9 cellular contexts compared by ENCODE assay signal in the genomic region with DNA sequence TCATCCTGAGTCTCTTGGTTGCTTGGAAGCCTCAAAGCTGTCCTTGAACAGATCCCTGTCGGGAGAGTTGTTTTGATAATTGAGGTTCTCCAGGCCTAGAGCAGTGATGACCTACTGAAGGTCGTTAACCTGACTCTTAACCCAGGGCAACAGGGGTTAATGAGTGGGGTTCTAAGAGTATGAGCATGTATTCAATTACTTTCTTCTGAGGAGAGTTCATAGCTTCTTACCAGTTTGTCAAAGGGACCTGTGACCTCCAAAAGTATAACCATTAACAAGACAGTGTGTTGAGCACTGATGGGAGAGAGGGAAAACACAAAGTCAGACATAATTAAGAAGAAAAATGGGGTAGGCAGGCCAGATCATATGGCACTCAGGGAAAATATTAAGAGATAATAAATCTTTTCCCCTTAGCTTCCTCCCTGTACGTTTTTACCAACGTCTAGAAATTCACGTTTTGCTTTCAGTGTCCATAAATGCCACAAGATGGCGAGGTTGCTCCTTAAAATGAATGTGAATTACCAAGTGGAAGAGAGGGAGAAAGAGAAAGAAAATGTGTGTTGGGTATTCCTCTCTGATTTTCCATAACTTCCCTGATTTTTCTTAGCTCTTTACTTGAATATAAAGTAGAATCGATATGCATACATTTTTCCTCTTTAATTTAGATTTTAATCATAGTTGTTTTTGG.
DNase-seq lines count a peak whose midpoint lies in the region; FAIRE-seq and TF ChIP-seq lines count a peak whose summit lies in the region.
"Had no signal": no experiment of that assay in that cellular context is flagged by ENCODE, and none has a peak within 500 bp of the region (broad histone marks: within the 10 kb centered on the region; RNA-seq: fewer than 3 reads in every experiment).

No MANE protein-coding gene starts in this region.

- no peak overlapping the region for H2BK15ac ChIP-seq in mesenchymal stem cell (ENCODE audit: low read depth, poor library complexity, severe bottlenecking)

- H2AK5ac ChIP-seq in mesenchymal stem cell (ENCODE audit: low read length, severe bottlenecking): no peak overlapping the region

- FAIRE-seq in bronchial epithelial cell (lab: Jason Lieb, UNC): no peak

- no peaks in the 10 kb centered on the region for H3K36me3 ChIP-seq in bronchial epithelial cell (ENCODE audit: control insufficient read depth, insufficient read depth, low read length)
- no peaks in the 10 kb centered on the region for H3K36me3 ChIP-seq in mesenchymal stem cell (ENCODE audit: control insufficient read depth in 1 of 2, insufficient read depth in 2 of 2, low read depth in 1 of 2, low read length in 2 of 2)

- no peak overlapping the region for H3K4me3 Mint-ChIP-seq in HFFc6
- H3K4me3 Mint-ChIP-seq: activated naive CD8-positive, alpha-beta T cell had no signal

- no peaks in the 10 kb centered on the region for H3K79me1 ChIP-seq in mesenchymal stem cell (replicated peaks; ENCODE audit: low read length, poor library complexity, severe bottlenecking)

- peak; percentile 6 to 57 for DNase-seq in NCI-H526 (lab: John Stamatoyannopoulos, UW)
- no peak for DNase-seq in NCI-H526 treated with DMSO at 0.1 percent for 48 hours (lab: John Stamatoyannopoulos, UW)
- DNase-seq in HFFc6: peak; percentile 69
- DNase-seq in NCI-H524 treated with DMSO at 0.1 percent for 48 hours (lab: John Stamatoyannopoulos, UW): peak; percentile 8
- peak; percentile 49 for DNase-seq in bronchial epithelial cell (ENCODE audit: low read depth)
- DNase-seq in mesenchymal stem cell: peak; percentile 70
- DNase-seq in HK-2 (ENCODE audit: unreplicated experiment): no peak
- no peak for DNase-seq in stimulated activated CD4-positive, alpha-beta T cell treated with anti-CD3 and anti-CD28 coated beads, Interleukin-4, amount 100 ng/mL, for 24 hours

- H2AFZ ChIP-seq in mesenchymal stem cell (ENCODE audit: low read depth, low read length): no peak overlapping the region

- H3K4me1 Mint-ChIP-seq in HFFc6 (ENCODE audit: low read depth): peaks cover 10% of the 10 kb centered on the region

- no peaks in the 10 kb centered on the region for H3K36me3 Mint-ChIP-seq in HFFc6 (ENCODE audit: low read depth)
- H3K36me3 Mint-ChIP-seq: activated naive CD8-positive, alpha-beta T cell had no signal

- H3K27me3 ChIP-seq in bronchial epithelial cell (ENCODE audit: control insufficient read depth, insufficient read depth, low read length): no peaks in the 10 kb centered on the region
- H3K27me3 ChIP-seq in mesenchymal stem cell (ENCODE audit: control insufficient read depth in 1 of 2, insufficient read depth in 1 of 2, low read length in 2 of 2): no peaks in the 10 kb centered on the region

- TF ChIP-seq CTCF in HFFc6 (IDR thresholded peaks at IDR 0.05) (peak; percentile 84), bronchial epithelial cell (IDR thresholded peaks at IDR 0.05; ENCODE audit: insufficient read depth, low read length, severe bottlenecking) (peak; percentile 39)

- peak overlapping the region; percentile 24 for H2BK5ac ChIP-seq in mesenchymal stem cell (ENCODE audit: low read depth, low read length, poor library complexity, severe bottlenecking)

- H4K8ac ChIP-seq in mesenchymal stem cell (ENCODE audit: low read length): no peak overlapping the region

- peak overlapping the region; percentile 31; the same call in 1 of the 2 replicates for H3K27ac Mint-ChIP-seq in HFFc6
- H3K27ac Mint-ChIP-seq: activated naive CD8-positive, alpha-beta T cell had no signal

- H3K4ac ChIP-seq in mesenchymal stem cell (ENCODE audit: low read depth in 1 of 2, low read length in 2 of 2): no peak overlapping the region

- no peak overlapping the region for H3K27ac ChIP-seq in mesenchymal stem cell (ENCODE audit: low read length, poor library complexity, severe bottlenecking)

- H3K4me2 ChIP-seq in mesenchymal stem cell (ENCODE audit: low read length, poor library complexity, severe bottlenecking): no peak overlapping the region

- H3K9ac ChIP-seq in mesenchymal stem cell (ENCODE audit: low read length): peak overlapping the region; percentile 60

- no peaks in the 10 kb centered on the region for H3K4me1 ChIP-seq in mesenchymal stem cell (ENCODE audit: control insufficient read depth, insufficient read depth, low read depth, low read length)

- no peaks in the 10 kb centered on the region for H3K27me3 Mint-ChIP-seq in HFFc6 (ENCODE audit: insufficient read depth)
- H3K27me3 Mint-ChIP-seq: activated naive CD8-positive, alpha-beta T cell had no signal

- H3K14ac ChIP-seq in mesenchymal stem cell (ENCODE audit: low read length in 2 of 2): no peak overlapping the region

- H3K18ac ChIP-seq in mesenchymal stem cell (ENCODE audit: low read depth in 1 of 2, low read length in 2 of 2): no peak overlapping the region

- no peak overlapping the region for H2BK12ac ChIP-seq in mesenchymal stem cell (ENCODE audit: low read length in 2 of 2)

- 18% methylated on average over 5 of the region's 7 CpGs for WGBS in mesenchymal stem cell

- H2BK120ac ChIP-seq in mesenchymal stem cell (ENCODE audit: low read depth, low read length): no peak overlapping the region

- no peak overlapping the region for H4K91ac ChIP-seq in mesenchymal stem cell (ENCODE audit: low read length)

- no peaks in the 10 kb centered on the region for H3K9me3 Mint-ChIP-seq in HFFc6

- no peak overlapping the region for H3K23ac ChIP-seq in mesenchymal stem cell (ENCODE audit: low read length in 2 of 2)

- no peaks in the 10 kb centered on the region for H3K9me3 ChIP-seq in mesenchymal stem cell (ENCODE audit: control insufficient read depth, low read length)

- H3K4me3 ChIP-seq in bronchial epithelial cell (ENCODE audit: low read depth, low read length): no peak overlapping the region
- no peak overlapping the region for H3K4me3 ChIP-seq in mesenchymal stem cell (ENCODE audit: insufficient read depth in 1 of 2, low read depth in 1 of 2, low read length in 2 of 2)

Comparison
In these comparisons a context has a peak if more than half of its experiments do, and no peak if none do; other contexts are left out.
1. DNase-seq: peak in NCI-H526 (2 of 2), HFFc6 (single experiment), NCI-H524 treated with DMSO at 0.1 percent for 48 hours (single experiment), bronchial epithelial cell (single experiment) and mesenchymal stem cell (single experiment); none in NCI-H526 treated with DMSO at 0.1 percent for 48 hours (single experiment), HK-2 (single experiment) and stimulated activated CD4-positive, alpha-beta T cell treated with anti-CD3 and anti-CD28 coated beads, Interleukin-4, amount 100 ng/mL, for 24 hours (single experiment).